9 cellular contexts compared by ENCODE assay signal in genomic region chr3:70233812-70234211, GRCh38.
"Had no signal": no experiment of that assay in that cellular context is flagged by ENCODE, and none has a peak within 500 bp of the region (broad histone marks: within the 10 kb centered on the region; RNA-seq: fewer than 3 reads in every experiment).

No MANE protein-coding gene starts in this region.

- H3K9ac ChIP-seq: GM23248, KMS-11 had no signal

- DNase-seq: GM23248, GOT3, H9, HCEC 1CT, Karpas-422, KBM-7 had no signal

- H2AFZ ChIP-seq: GM23248 had no signal

- FAIRE-seq: H54 had no signal

- H3K4me3 ChIP-seq: GM23248 had no signal

- H3K27ac ChIP-seq: GM23248, HL-60, KMS-11 had no signal

- H3K4me2 ChIP-seq: KMS-11 had no signal
